Comparison of ENCODE assay signal across 1 cellular context in genomic region chr7:23012186-23012585, GRCh38.
A peak's percentile ranks its signal among the peaks of the same experiment; 100 is the strongest.
TF ChIP-seq lines count a peak whose summit lies in the region.

No MANE protein-coding gene starts in this region.

TF ChIP-seq in A549, 52 proteins besides CTCF, POLR2A, EP300 and RAD21:
- TF ChIP-seq MAFK (IDR thresholded peaks at IDR 0.05; ENCODE audit: partially characterized antibody) (peak; percentile 28), BCL3 (IDR thresholded peaks at IDR 0.05) (no peak)
